Comparison of ENCODE assay signal across 15 cellular contexts in genomic region chr10:95237376-95238170, GRCh38. TPM values are rescaled to one million over a fixed set of nuclear protein-coding genes. Genes with fewer than 3 reads are reported as not detected.
A peak's percentile ranks its signal among the peaks of the same experiment; 100 is the strongest.
DNase-seq lines count a peak whose midpoint lies in the region; ATAC-seq and TF ChIP-seq lines count a peak whose summit lies in the region.
"Had no signal": no experiment of that assay in that cellular context is flagged by ENCODE, and none has a peak within 500 bp of the region (broad histone marks: within the 10 kb centered on the region; RNA-seq: fewer than 3 reads in every experiment).

No MANE protein-coding gene starts in this region.

- no peaks in the 10 kb centered on the region for H3K27me3 Mint-ChIP-seq in IgD-negative memory B cell
- no peaks in the 10 kb centered on the region for H3K27me3 Mint-ChIP-seq in activated T-helper 2 cell treated with anti-CD3 and anti-CD28 coated beads, Interferon-gamma antibody, Interleukin-2, Interleukin-4, amounts not matched to agents 10 μg/mL and 5 μg/mL and 100 μg/mL, durations not matched to agents 14 hours and 24 hours and 36 hours (ENCODE audit: low read depth)

- H3K4me3 Mint-ChIP-seq in IgD-negative memory B cell: peak overlapping the region in 1 of 4 donors; percentile 60
- H3K4me3 Mint-ChIP-seq in activated T-helper 2 cell treated with anti-CD3 and anti-CD28 coated beads, Interferon-gamma antibody, Interleukin-2, Interleukin-4, amounts not matched to agents 10 μg/mL and 5 μg/mL and 100 μg/mL, durations not matched to agents 14 hours and 24 hours and 36 hours (ENCODE audit: low read depth): peak overlapping the region; percentile 2

- peaks cover 5% of the 10 kb centered on the region for H3K36me3 ChIP-seq in mucosa of descending colon (ENCODE audit: low read depth)
- H3K36me3 ChIP-seq: adrenal gland had no signal

- intact Hi-C loops in activated T-helper 2 cell treated with anti-CD3 and anti-CD28 coated beads, Interferon-gamma antibody, Interleukin-2, Interleukin-4, amounts not matched to agents 10 μg/mL and 5 μg/mL and 100 μg/mL, durations not matched to agents 14 hours and 24 hours and 36 hours (cut with micrococcal nuclease): loop anchor here (2.0 to 10.0 kb wide), 5 partner anchors 55 to 943 kb away; partner anchors contain the start of genes ALDH18A1 and HELLS
- intact Hi-C loops in mucosa of descending colon (cut with DNase I, micrococcal nuclease): no loop called here

- peak overlapping the region; percentile 7 to 86 (median 69) for H3K27ac Mint-ChIP-seq in IgD-negative memory B cell
- H3K27ac Mint-ChIP-seq in activated T-helper 2 cell treated with anti-CD3 and anti-CD28 coated beads, Interferon-gamma antibody, Interleukin-2, Interleukin-4, amounts not matched to agents 10 μg/mL and 5 μg/mL and 100 μg/mL, durations not matched to agents 14 hours and 24 hours and 36 hours: peak overlapping the region; percentile 51

- peaks cover 17% of the 10 kb centered on the region for H3K36me3 Mint-ChIP-seq in IgD-negative memory B cell
- peaks cover 29% of the 10 kb centered on the region for H3K36me3 Mint-ChIP-seq in activated T-helper 2 cell treated with anti-CD3 and anti-CD28 coated beads, Interferon-gamma antibody, Interleukin-2, Interleukin-4, amounts not matched to agents 10 μg/mL and 5 μg/mL and 100 μg/mL, durations not matched to agents 14 hours and 24 hours and 36 hours (ENCODE audit: low read depth)

- no peak for TF ChIP-seq CTCF in mucosa of descending colon (IDR thresholded peaks at IDR 0.05)

- peaks cover 0 to 3% (median 0%) of the 10 kb centered on the region in 3 donors for H3K9me3 Mint-ChIP-seq in IgD-negative memory B cell
- H3K9me3 Mint-ChIP-seq in activated T-helper 2 cell treated with anti-CD3 and anti-CD28 coated beads, Interferon-gamma antibody, Interleukin-2, Interleukin-4, amounts not matched to agents 10 μg/mL and 5 μg/mL and 100 μg/mL, durations not matched to agents 14 hours and 24 hours and 36 hours: peaks cover under 1% of the 10 kb centered on the region

- H3K4me3 ChIP-seq in mucosa of descending colon: no peak overlapping the region
- H3K4me3 ChIP-seq: adrenal gland, MG63, skin epidermis had no signal

- H3K9me3 ChIP-seq in mucosa of descending colon: no peaks in the 10 kb centered on the region
- H3K9me3 ChIP-seq: adrenal gland had no signal

- ATAC-seq in mucosa of descending colon (peak; percentile 33), GM21737 (IDR thresholded peaks at IDR 0.05; ENCODE audit: unreplicated experiment) (no peak), HG03135 (IDR thresholded peaks at IDR 0.05; ENCODE audit: unreplicated experiment) (no peak), GM18870 (IDR thresholded peaks at IDR 0.05; ENCODE audit: unreplicated experiment) (no peak)

- peak; percentile 8 for DNase-seq in NCI-H2107 treated with DMSO at 0.1 percent for 48 hours (lab: John Stamatoyannopoulos, UW; ENCODE audit: unreplicated experiment)
- no peak for DNase-seq in NCI-H2107 (lab: John Stamatoyannopoulos, UW)
- DNase-seq in activated T-helper 2 cell treated with anti-CD3 and anti-CD28 coated beads, Interferon-gamma antibody, Interleukin-2, Interleukin-4, amounts not matched to agents 10 μg/mL and 5 μg/mL and 100 μg/mL, durations not matched to agents 14 hours and 24 hours and 36 hours (ENCODE audit: low spot score): no peak
- DNase-seq in mucosa of descending colon: no peak
- DNase-seq: 8988T, adrenal gland, MG63, RPMI8226 had no signal

- H3K4me1 ChIP-seq in mucosa of descending colon (ENCODE audit: low read depth): peaks cover 3% of the 10 kb centered on the region

- peaks cover 11 to 14% (median 14%) of the 10 kb centered on the region in 3 donors for H3K4me1 Mint-ChIP-seq in IgD-negative memory B cell
- H3K4me1 Mint-ChIP-seq in activated T-helper 2 cell treated with anti-CD3 and anti-CD28 coated beads, Interferon-gamma antibody, Interleukin-2, Interleukin-4, amounts not matched to agents 10 μg/mL and 5 μg/mL and 100 μg/mL, durations not matched to agents 14 hours and 24 hours and 36 hours (ENCODE audit: low read depth): peaks cover 48% of the 10 kb centered on the region

RNA-seq across cellular contexts. Expression of gene ACSM6, which starts 43.5 kb away (rescaled TPM):
- not detected for polyA plus RNA-seq in IgD-negative memory B cell
- not detected in 2 replicates for total RNA-seq in activated T-helper 2 cell treated with anti-CD3 and anti-CD28 coated beads, Interferon-gamma antibody, Interleukin-2, Interleukin-4, amounts not matched to agents 10 μg/mL and 5 μg/mL and 100 μg/mL, durations not matched to agents 14 hours and 24 hours and 36 hours
- not detected for total RNA-seq in mucosa of descending colon
- total RNA-seq: adrenal gland, glomerular endothelial cell had no signal
- polyA plus RNA-seq: adrenal gland, neural cell had no signal

RNA-seq across cellular contexts. Expression of gene PDLIM1, which starts 53.2 kb away (rescaled TPM):
- polyA plus RNA-seq in IgD-negative memory B cell: 357 TPM
- total RNA-seq in activated T-helper 2 cell treated with anti-CD3 and anti-CD28 coated beads, Interferon-gamma antibody, Interleukin-2, Interleukin-4, amounts not matched to agents 10 μg/mL and 5 μg/mL and 100 μg/mL, durations not matched to agents 14 hours and 24 hours and 36 hours: 2.7 and 2.9 TPM in 2 replicates
- total RNA-seq in mucosa of descending colon: 100 to 1,000 TPM; 177 to 434 (median 373) TPM

Comparison
In these comparisons a context has a peak if more than half of its experiments do, and no peak if none do; other contexts are left out.
1. RNA of gene PDLIM1, which starts 53.2 kb away (total RNA-seq): 177 to 434 TPM in mucosa of descending colon; 2.7 to 2.9 TPM in activated T-helper 2 cell treated with anti-CD3 and anti-CD28 coated beads, Interferon-gamma antibody, Interleukin-2, Interleukin-4, amounts not matched to agents 10 μg/mL and 5 μg/mL and 100 μg/mL, durations not matched to agents 14 hours and 24 hours and 36 hours; every median in the first group is over 10 times any median in the second.